Comparison of ENCODE assay signal across 17 cellular contexts in the genomic region with DNA sequence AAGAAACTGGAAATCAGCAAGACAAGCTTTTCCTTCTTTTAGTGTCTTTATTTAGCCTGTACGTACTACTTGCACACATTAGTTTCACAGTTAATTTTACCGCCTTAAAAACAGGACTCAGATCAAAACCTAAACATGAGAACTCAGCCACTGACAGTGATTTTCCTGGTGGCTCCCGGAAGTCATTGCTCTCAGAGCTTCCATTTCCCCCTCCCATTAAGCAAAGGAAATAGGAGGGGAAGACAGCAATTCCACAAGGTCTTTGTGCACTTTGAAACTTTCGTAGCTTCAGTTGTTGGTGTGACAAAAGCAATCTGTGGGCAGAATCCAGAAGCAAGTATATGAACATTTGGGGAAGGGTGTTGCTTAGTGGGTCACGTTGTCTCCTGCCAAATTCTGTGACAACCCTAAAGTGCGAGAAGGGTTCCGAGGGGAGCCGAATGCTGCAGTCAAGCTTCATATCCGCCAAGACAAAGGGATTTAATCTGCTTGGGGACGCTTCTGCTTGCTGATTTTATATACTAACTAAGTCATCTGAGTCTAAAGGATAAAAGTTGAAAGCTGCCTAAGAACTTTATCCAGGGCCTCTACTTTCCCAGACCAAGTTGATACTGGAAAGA. TPM values are rescaled to one million over a fixed set of nuclear protein-coding genes. Genes with fewer than 3 reads are reported as not detected.
DNase-seq lines count a peak whose midpoint lies in the region; ATAC-seq and TF ChIP-seq lines count a peak whose summit lies in the region.
"Had no signal": no experiment of that assay in that cellular context is flagged by ENCODE, and none has a peak within 500 bp of the region (broad histone marks: within the 10 kb centered on the region; RNA-seq: fewer than 3 reads in every experiment).

No MANE protein-coding gene starts in this region.

- ATAC-seq in gastrocnemius medialis (no peak), HG03159 (IDR thresholded peaks at IDR 0.05; ENCODE audit: unreplicated experiment) (no peak)
- ATAC-seq: GM12878, left colon had no signal

- H3K27ac Mint-ChIP-seq in endothelial cell (ENCODE audit: unreplicated experiment) = peak overlapping the region; percentile 94

- no peaks in the 10 kb centered on the region for H3K9me3 ChIP-seq in BLaER1 treated with 17β-estradiol and CSF1 and Interleukin-3, amounts not matched to agents 10 nM and 100 nM (replicated peaks in 1 of 11)
- H3K9me3 ChIP-seq in gastrocnemius medialis = no peaks in the 10 kb centered on the region
- H3K9me3 ChIP-seq: ascending aorta, sigmoid colon had no signal

- DNase-seq in GM12864 (ENCODE audit: low read depth) (no peak), endothelial cell (ENCODE audit: low spot score) (peak; percentile 13), gastrocnemius medialis (no peak), NOMO-1 treated with dmso at 0.1 percent for 144 hours (lab: John Stamatoyannopoulos, UW; ENCODE audit: unreplicated experiment) (no peak), GM13976 (ENCODE audit: low spot score) (no peak)
- DNase-seq: cortex of kidney; left colon; NCI-H2029; NCI-H526 treated with DMSO at 0.1 percent for 48 hours; sigmoid colon; stimulated activated naive CD4-positive, alpha-beta T cell treated with Interleukin-2 at 50 U/mL for 16 hours had no signal

- peak; percentile 2 for TF ChIP-seq CTCF in GM12864 (IDR thresholded peaks at IDR 0.05; ENCODE audit: low read depth, low read length, missing control alignments)
- no peak for TF ChIP-seq CTCF in endothelial cell (IDR thresholded peaks at IDR 0.05; ENCODE audit: unreplicated experiment)
- no peak for TF ChIP-seq CTCF in gastrocnemius medialis (IDR thresholded peaks at IDR 0.05 in 4 of 5, conservative IDR thresholded peaks at IDR 0.05 in 1 of 5)
- no peak for TF ChIP-seq CTCF in GM13976 (IDR thresholded peaks at IDR 0.05; ENCODE audit: borderline replicate concordance, control extremely low read depth, extremely low read depth, insufficient read depth, missing control alignments)

- H3K4me1 Mint-ChIP-seq in endothelial cell (ENCODE audit: unreplicated experiment) = peaks cover 48% of the 10 kb centered on the region

- H4K20me1 ChIP-seq in BLaER1 treated with 17β-estradiol and CSF1 and Interleukin-3, amounts not matched to agents 10 nM and 100 nM = peaks cover 3 to 100% (median 87%) of the 10 kb centered on the region in 11 experiments; a peak in 20 of 22 replicates

- intact Hi-C loops in gastrocnemius medialis (cut with DNase I; ENCODE audit: low total_unique reads) = no loop called here

- in situ Hi-C loops in gastrocnemius medialis (cut with MboI; ENCODE audit: low sequenced_read_pairs in 4 of 4) = no loop called here
- in situ Hi-C loops in GM13976 (cut with MboI; ENCODE audit: low sequenced_read_pairs, unreplicated experiment) = no loop called here

- H3K4me3 ChIP-seq in BLaER1 treated with 17β-estradiol and CSF1 and Interleukin-3, amounts not matched to agents 10 nM and 100 nM = no peak overlapping the region
- H3K4me3 ChIP-seq in GM12864 (ENCODE audit: low read depth, low read length) = no peak overlapping the region
- H3K4me3 ChIP-seq in gastrocnemius medialis = no peak overlapping the region
- H3K4me3 ChIP-seq: ascending aorta, GM12878, hepatocyte, sigmoid colon had no signal

- peaks cover 5% of the 10 kb centered on the region for H3K27me3 Mint-ChIP-seq in endothelial cell (ENCODE audit: unreplicated experiment)

- TF ChIP-seq POLR2A in gastrocnemius medialis (IDR thresholded peaks at IDR 0.05) = no peak

- H3K36me3 ChIP-seq in BLaER1 treated with 17β-estradiol and CSF1 and Interleukin-3, amounts not matched to agents 10 nM and 100 nM = peaks cover 0 to 19% (median 4%) of the 10 kb centered on the region in 11 experiments; a peak in 8 of 22 replicates
- no peaks in the 10 kb centered on the region for H3K36me3 ChIP-seq in gastrocnemius medialis
- H3K36me3 ChIP-seq: ascending aorta, sigmoid colon had no signal

- no peaks in the 10 kb centered on the region for H3K9me3 Mint-ChIP-seq in endothelial cell (ENCODE audit: unreplicated experiment)

- H3K4me2 ChIP-seq in BLaER1 treated with 17β-estradiol and CSF1 and Interleukin-3, amounts not matched to agents 10 nM and 100 nM = peak overlapping the region; percentile 25 to 65 (median 56)
- H3K4me2 ChIP-seq: hepatocyte had no signal

- H3K4me1 ChIP-seq in BLaER1 treated with 17β-estradiol and CSF1 and Interleukin-3, amounts not matched to agents 10 nM and 100 nM = peaks cover 68 to 97% (median 94%) of the 10 kb centered on the region in 10 experiments
- peaks cover 61 to 71% of the 10 kb centered on the region in 2 donors for H3K4me1 ChIP-seq in gastrocnemius medialis

- H3K27ac ChIP-seq in BLaER1 treated with 17β-estradiol and CSF1 and Interleukin-3, amounts not matched to agents 10 nM and 100 nM = peak overlapping the region in 5 of 11 experiments; percentile 1 to 34 (median 25); a peak in 6 of 22 replicates
- peak overlapping the region; percentile 24 to 54 (median 38) for H3K27ac ChIP-seq in gastrocnemius medialis
- H3K27ac ChIP-seq: ascending aorta, C4-2B, hepatocyte had no signal

- H3K9ac ChIP-seq in BLaER1 treated with 17β-estradiol and CSF1 and Interleukin-3, amounts not matched to agents 10 nM and 100 nM = peak overlapping the region in 4 of 11 experiments; percentile 2 to 40 (median 18); a peak in 2 of 22 replicates

- no peaks in the 10 kb centered on the region for H3K36me3 Mint-ChIP-seq in endothelial cell (ENCODE audit: low read depth, unreplicated experiment)

- no peaks in the 10 kb centered on the region for H3K27me3 ChIP-seq in BLaER1 treated with 17β-estradiol and CSF1 and Interleukin-3, amounts not matched to agents 10 nM and 100 nM
- H3K27me3 ChIP-seq in gastrocnemius medialis = no peaks in the 10 kb centered on the region
- H3K27me3 ChIP-seq: ascending aorta, hepatocyte, sigmoid colon had no signal

- H3K4me3 Mint-ChIP-seq in endothelial cell (ENCODE audit: unreplicated experiment) = no peak overlapping the region

RNA-seq across cellular contexts. Expression of a gene that starts 30.4 kb away (rescaled TPM):
- total RNA-seq in endothelial cell (ENCODE audit: unreplicated experiment) = 21.0 TPM
- total RNA-seq in gastrocnemius medialis = 100 to 1,000 TPM; 140 to 253 (median 192) TPM
